10 cellular contexts compared by ENCODE assay signal in genomic region chr19:1263198-1263597, GRCh38. TPM values are rescaled to one million over a fixed set of nuclear protein-coding genes. Genes with fewer than 3 reads are reported as not detected.
DNase-seq lines count a peak whose midpoint lies in the region; ATAC-seq and TF ChIP-seq lines count a peak whose summit lies in the region.
"Had no signal": no experiment of that assay in that cellular context is flagged by ENCODE, and none has a peak within 500 bp of the region (broad histone marks: within the 10 kb centered on the region; RNA-seq: fewer than 3 reads in every experiment).

No MANE protein-coding gene starts in this region.

- no peak for TF ChIP-seq CTCF in progenitor cell of endocrine pancreas (IDR thresholded peaks at IDR 0.05; ENCODE audit: unreplicated experiment)
- no peak for TF ChIP-seq CTCF in GM13976 (IDR thresholded peaks at IDR 0.05; ENCODE audit: borderline replicate concordance, control extremely low read depth, extremely low read depth, insufficient read depth, missing control alignments)

- no peaks in the 10 kb centered on the region for H3K9me3 ChIP-seq in NT2/D1 (ENCODE audit: insufficient read depth, low read length)

- no peaks in the 10 kb centered on the region for H3K36me3 Mint-ChIP-seq in progenitor cell of endocrine pancreas (ENCODE audit: insufficient read depth)

- H3K36me3 ChIP-seq in NT2/D1 (ENCODE audit: insufficient read depth, insufficient read length, low read length): peaks cover 16% of the 10 kb centered on the region

- H3K4me3 Mint-ChIP-seq in progenitor cell of endocrine pancreas (ENCODE audit: low read depth): peak overlapping the region; percentile 24

- peaks cover 5% of the 10 kb centered on the region for H3K27me3 Mint-ChIP-seq in progenitor cell of endocrine pancreas

- peaks cover 11% of the 10 kb centered on the region for H3K27me3 ChIP-seq in NT2/D1 (ENCODE audit: insufficient read depth, insufficient read length)

- peak; percentile 9 for DNase-seq in COLO668 (lab: John Stamatoyannopoulos, UW; ENCODE audit: unreplicated experiment)
- DNase-seq in NT2/D1 (ENCODE audit: low read depth, low spot score): no peak
- no peak for DNase-seq in epithelial cell of prostate (ENCODE audit: low read depth, low spot score)
- DNase-seq in progenitor cell of endocrine pancreas (ENCODE audit: low spot score, unreplicated experiment): no peak
- DNase-seq in NCI-H1105 treated with DMSO at 0.1 percent for 48 hours (lab: John Stamatoyannopoulos, UW): no peak
- DNase-seq in GOT3 (lab: John Stamatoyannopoulos, UW): no peak
- no peak for DNase-seq in GM13976 (ENCODE audit: low spot score)
- DNase-seq: NCI-H187 treated with DMSO at 0.1 percent for 48 hours, T-helper 9 cell had no signal

- no peaks in the 10 kb centered on the region for H3K9me3 Mint-ChIP-seq in progenitor cell of endocrine pancreas (ENCODE audit: low read depth)

- H3K4me3 ChIP-seq in NT2/D1 (ENCODE audit: insufficient read length, low read depth): no peak overlapping the region

- peaks cover 42% of the 10 kb centered on the region for H3K4me1 Mint-ChIP-seq in progenitor cell of endocrine pancreas (ENCODE audit: low read depth)

- H3K9ac ChIP-seq in NT2/D1 (ENCODE audit: insufficient read length, low read depth): peak overlapping the region; percentile 96

- H3K4me1 ChIP-seq in NT2/D1 (ENCODE audit: insufficient read depth, insufficient read length): peaks cover 50% of the 10 kb centered on the region

- peak overlapping the region; percentile 99 for H3K27ac ChIP-seq in epithelial cell of prostate

- peak overlapping the region; percentile 84 for H3K27ac Mint-ChIP-seq in progenitor cell of endocrine pancreas

- no peak for ATAC-seq in HG03039 (IDR thresholded peaks at IDR 0.05; ENCODE audit: unreplicated experiment)

- in situ Hi-C loops in GM13976 (cut with MboI; ENCODE audit: low sequenced_read_pairs, unreplicated experiment): no loop called here

RNA-seq across cellular contexts. Expression of gene CIRBP, which starts 5.9 kb away (rescaled TPM):
- 462 and 465 TPM in 2 replicates for total RNA-seq in progenitor cell of endocrine pancreas

RNA-seq across cellular contexts. Expression of gene FAM174C, which starts 12.1 kb away (rescaled TPM):
- 30.0 and 31.8 TPM in 2 replicates for total RNA-seq in progenitor cell of endocrine pancreas

RNA-seq across cellular contexts. Expression of gene MIDN, which starts 14.8 kb away (rescaled TPM):
- total RNA-seq in progenitor cell of endocrine pancreas: 187 and 193 TPM in 2 replicates

RNA-seq across cellular contexts. Expression of gene ATP5F1D, which starts 21.6 kb away (rescaled TPM):
- total RNA-seq in progenitor cell of endocrine pancreas: 107 and 117 TPM in 2 replicates

RNA-seq across cellular contexts. Expression of gene EFNA2, which starts 22.5 kb away (rescaled TPM):
- 23.8 and 26.5 TPM in 2 replicates for total RNA-seq in progenitor cell of endocrine pancreas
